ENCODE assay signal across 26 cellular contexts in the genomic region with DNA sequence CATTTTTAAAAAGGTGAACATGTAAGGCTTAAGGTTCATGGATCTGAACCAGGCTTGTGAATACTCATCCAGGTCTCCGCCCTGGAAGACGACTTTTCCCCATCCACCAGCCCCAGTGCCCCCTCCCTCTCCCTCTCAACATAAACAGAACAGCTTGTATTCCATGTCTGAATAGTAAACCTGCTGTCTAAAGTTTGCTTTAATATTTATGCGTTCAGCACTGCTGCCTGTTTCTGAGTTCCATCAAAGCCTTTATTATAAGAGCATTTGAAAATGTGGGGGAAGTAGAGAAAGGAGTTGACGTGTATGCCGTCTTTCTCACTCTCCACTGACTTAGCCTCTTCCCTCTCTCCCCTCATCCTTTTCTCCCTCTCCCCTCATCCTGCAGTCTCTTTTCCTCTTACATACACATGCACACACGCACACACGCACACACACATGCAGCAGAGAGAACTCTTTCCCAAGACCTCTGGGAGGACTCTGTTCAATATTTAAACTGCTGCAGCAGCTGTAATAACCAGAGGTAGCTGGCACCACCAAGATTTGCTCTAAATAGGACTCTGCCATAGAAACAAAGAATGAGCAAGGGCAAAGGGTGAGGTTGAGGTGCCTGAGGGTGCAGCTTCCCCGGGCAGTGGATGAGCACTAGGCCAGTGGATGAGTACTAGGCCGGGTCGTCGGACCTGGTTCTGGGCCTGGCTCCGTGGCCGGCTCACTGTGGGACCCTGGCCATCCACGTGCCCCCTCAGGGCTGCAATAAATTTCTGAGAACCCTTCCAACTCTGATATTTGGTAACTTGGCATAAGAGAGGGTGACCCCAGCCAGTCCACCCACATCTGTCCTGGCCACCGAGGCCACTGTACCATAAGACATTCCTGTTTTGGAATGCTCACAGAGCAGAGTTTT. TPM values are rescaled to one million over a fixed set of nuclear protein-coding genes. Genes with fewer than 3 reads are reported as not detected.
A peak's percentile ranks its signal among the peaks of the same experiment; 100 is the strongest.
DNase-seq lines count a peak whose midpoint lies in the region; ATAC-seq and TF ChIP-seq lines count a peak whose summit lies in the region.
"Had no signal": no experiment of that assay in that cellular context is flagged by ENCODE, and none has a peak within 500 bp of the region (broad histone marks: within the 10 kb centered on the region; RNA-seq: fewer than 3 reads in every experiment).

No MANE protein-coding gene starts in this region.

- TF ChIP-seq POLR2A in esophagus muscularis mucosa (IDR thresholded peaks at IDR 0.05; ENCODE audit: low read depth) (no peak), spleen (IDR thresholded peaks at IDR 0.05) (no peak)

- no peaks in the 10 kb centered on the region for H3K27me3 Mint-ChIP-seq in T-helper 17 cell
- H3K27me3 Mint-ChIP-seq: activated T-helper 17 cell treated with anti-CD3 and anti-CD28 coated beads, Interleukin-2, amount 50 U/mL, for 72 hours; stimulated activated memory B cell treated with anti-CD40 and anti-IgM and Interleukin-4, amounts not matched to agents 10 μg/mL and 1 μg/mL and 100 μg/mL, for 72 hours had no signal

- no peak for DNase-seq in T-helper 17 cell
- DNase-seq in esophagus muscularis mucosa (ENCODE audit: extremely low spot score) = no peak
- peak; percentile 36 for DNase-seq in spleen
- no peak for DNase-seq in 8988T
- no peak for DNase-seq in dedifferentiated amniotic fluid mesenchymal stem cell (ENCODE audit: extremely low spot score)
- DNase-seq in activated effector memory CD4-positive, alpha-beta T cell treated with anti-CD3 and anti-CD28 coated beads, Interleukin-2, amount 50 U/mL, for 16 hours = no peak
- DNase-seq in left lung = no peak
- DNase-seq: activated CD4-positive, CD25-positive, alpha-beta regulatory T cell; central memory CD4-positive, alpha-beta T cell; DMS53; GOT3; NCI-H1092; NCI-H1930; NCI-H524 treated with DMSO at 0.1 percent for 48 hours; occipital lobe; stimulated activated CD4-positive, alpha-beta T cell treated with anti-CD3 and anti-CD28 coated beads, Interleukin-4, amount 100 ng/mL, for 24 hours had no signal

- H3K4me3 ChIP-seq in esophagus muscularis mucosa (no peak overlapping the region), muscle layer of colon (ENCODE audit: low read depth in 1 of 2, low read length in 2 of 2) (peak overlapping the region in 1 of 2 donors; percentile 0), spleen (no peak overlapping the region), left lung (no peak overlapping the region)
- H3K4me3 ChIP-seq: BLaER1 treated with 17β-estradiol and CSF1 and Interleukin-3, amounts not matched to agents 10 nM and 100 nM; dorsolateral prefrontal cortex; Peyer's patch; right atrium auricular region had no signal

- H3K4me1 Mint-ChIP-seq in T-helper 17 cell = peaks cover 5% of the 10 kb centered on the region
- H3K4me1 Mint-ChIP-seq: activated T-helper 17 cell treated with anti-CD3 and anti-CD28 coated beads, Interleukin-2, amount 50 U/mL, for 72 hours had no signal

- intact Hi-C loops in esophagus muscularis mucosa (cut with DNase I) (no loop called here), spleen (cut with DNase I; ENCODE audit: low total_unique reads) (no loop called here), left lung (cut with DNase I) (no loop called here)

- H3K4me3 Mint-ChIP-seq in T-helper 17 cell = no peak overlapping the region
- H3K4me3 Mint-ChIP-seq: activated T-helper 17 cell treated with anti-CD3 and anti-CD28 coated beads, Interleukin-2, amount 50 U/mL, for 72 hours; stimulated activated memory B cell treated with anti-CD40 and anti-IgM and Interleukin-4, amounts not matched to agents 10 μg/mL and 1 μg/mL and 100 μg/mL, for 72 hours had no signal

- H3K27me3 ChIP-seq in esophagus muscularis mucosa = no peaks in the 10 kb centered on the region
- no peaks in the 10 kb centered on the region for H3K27me3 ChIP-seq in muscle layer of colon (ENCODE audit: control insufficient read depth in 1 of 2, insufficient read depth in 2 of 2, low read length in 2 of 2)
- no peaks in the 10 kb centered on the region for H3K27me3 ChIP-seq in spleen (replicated peaks in 1 of 7)
- H3K27me3 ChIP-seq in left lung = no peaks in the 10 kb centered on the region
- H3K27me3 ChIP-seq: BLaER1 treated with 17β-estradiol and CSF1 and Interleukin-3, amounts not matched to agents 10 nM and 100 nM; dorsolateral prefrontal cortex; Peyer's patch; right atrium auricular region had no signal

- TF ChIP-seq EP300 in esophagus muscularis mucosa (IDR thresholded peaks at IDR 0.05) = no peak

- H3K27ac Mint-ChIP-seq in T-helper 17 cell = peak overlapping the region; percentile 57
- H3K27ac Mint-ChIP-seq: activated naive CD4-positive, alpha-beta T cell treated with anti-CD3 and anti-CD28 coated beads, Interleukin-2, amount 50 U/mL, for 72 hours; activated T-helper 17 cell treated with anti-CD3 and anti-CD28 coated beads, Interleukin-2, amount 50 U/mL, for 72 hours; stimulated activated memory B cell treated with anti-CD40 and anti-IgM and Interleukin-4, amounts not matched to agents 10 μg/mL and 1 μg/mL and 100 μg/mL, for 72 hours had no signal

- H3K36me3 ChIP-seq in esophagus muscularis mucosa = peaks cover 10 to 74% (median 54%) of the 10 kb centered on the region in 4 donors
- peaks cover 11% of the 10 kb centered on the region for H3K36me3 ChIP-seq in muscle layer of colon (ENCODE audit: insufficient read depth, low read length)
- H3K36me3 ChIP-seq in spleen = peaks cover 0 to 100% (median 60%) of the 10 kb centered on the region in 6 donors
- H3K36me3 ChIP-seq in left lung = peaks cover 0 to 79% of the 10 kb centered on the region in 2 donors

- no peaks in the 10 kb centered on the region for H3K9me3 ChIP-seq in T-helper 17 cell (ENCODE audit: control insufficient read depth, low read length, poor library complexity, severe bottlenecking)
- H3K9me3 ChIP-seq in esophagus muscularis mucosa = no peaks in the 10 kb centered on the region
- no peaks in the 10 kb centered on the region for H3K9me3 ChIP-seq in muscle layer of colon (ENCODE audit: low read length)
- H3K9me3 ChIP-seq in spleen = no peaks in the 10 kb centered on the region
- H3K9me3 ChIP-seq in left lung = no peaks in the 10 kb centered on the region
- H3K9me3 ChIP-seq: BLaER1 treated with 17β-estradiol and CSF1 and Interleukin-3, amounts not matched to agents 10 nM and 100 nM; Peyer's patch; right atrium auricular region had no signal

- ATAC-seq in T-helper 17 cell = no peak
- no peak for ATAC-seq in left lung
- ATAC-seq: activated naive CD4-positive, alpha-beta T cell treated with anti-CD3 and anti-CD28 coated beads, Interleukin-2, amount 50 U/mL, for 72 hours; activated T-helper 17 cell treated with anti-CD3 and anti-CD28 coated beads, Interleukin-2, amount 50 U/mL, for 72 hours; stimulated activated memory B cell treated with anti-CD40 and anti-IgM and Interleukin-4, amounts not matched to agents 10 μg/mL and 1 μg/mL and 100 μg/mL, for 72 hours had no signal

- H3K4me1 ChIP-seq in esophagus muscularis mucosa (peaks cover 0 to 34% (median 25%) of the 10 kb centered on the region in 4 donors), muscle layer of colon (ENCODE audit: insufficient read depth, low read length) (peaks cover 53% of the 10 kb centered on the region), spleen (no peaks in the 10 kb centered on the region), left lung (no peaks in the 10 kb centered on the region)
- H3K4me1 ChIP-seq: Peyer's patch, right atrium auricular region had no signal

- 75% methylated on average over 14 of the region's 15 CpGs for WGBS in esophagus muscularis mucosa
- 88 to 93% (median 91%) methylated on average over 13 to 15 of the region's 15 CpGs for WGBS in spleen, 5 donors

- peak overlapping the region; percentile 20 for H3K9ac ChIP-seq in muscle layer of colon (ENCODE audit: low read length)
- H3K9ac ChIP-seq: BLaER1 treated with 17β-estradiol and CSF1 and Interleukin-3, amounts not matched to agents 10 nM and 100 nM had no signal

- TF ChIP-seq CTCF in esophagus muscularis mucosa (IDR thresholded peaks at IDR 0.05) = no peak
- no peak for TF ChIP-seq CTCF in spleen (IDR thresholded peaks at IDR 0.05 in 8 of 11, conservative IDR thresholded peaks at IDR 0.05 in 3 of 11)
- no peak for TF ChIP-seq CTCF in left lung (IDR thresholded peaks at IDR 0.05)

- H3K36me3 Mint-ChIP-seq in T-helper 17 cell (ENCODE audit: low read depth) = peaks cover 22% of the 10 kb centered on the region

- peak overlapping the region in 3 of 4 donors; percentile 34 to 51 (median 47) for H3K27ac ChIP-seq in esophagus muscularis mucosa (replicated peaks in 1 of 4)
- peak overlapping the region; percentile 86 for H3K27ac ChIP-seq in muscle layer of colon (ENCODE audit: low read depth, low read length)
- no peak overlapping the region for H3K27ac ChIP-seq in spleen
- no peak overlapping the region for H3K27ac ChIP-seq in left lung
- H3K27ac ChIP-seq: BLaER1 treated with 17β-estradiol and CSF1 and Interleukin-3, amounts not matched to agents 10 nM and 100 nM; Peyer's patch; right atrium auricular region had no signal

RNA-seq across cellular contexts. Expression of a gene that starts 35.4 kb away (rescaled TPM):
- not detected for total RNA-seq in T-helper 17 cell
- total RNA-seq in esophagus muscularis mucosa = 10 to 100 TPM in 2 of 4 donors, 1 to 10 TPM in 2; 7.5 to 11.7 (median 10.1) TPM
- 10 to 100 TPM; 12.9 to 88.7 (median 34.9) TPM for total RNA-seq in spleen
- polyA plus RNA-seq in spleen = 10 to 100 TPM in 1 of 3 donors, 1 to 10 TPM in 2; 1.7 to 13.5 (median 2.9) TPM
- 10 to 100 TPM; 30.1 to 31.9 TPM for total RNA-seq in left lung
- total RNA-seq: activated T-helper 17 cell treated with anti-CD3 and anti-CD28 coated beads, Interleukin-2, amount 50 U/mL, for 72 hours; endothelial cell of umbilical vein had no signal
- polyA plus RNA-seq: aorta had no signal

Comparison
In these comparisons a context has a peak if more than half of its experiments do, and no peak if none do; other contexts are left out.
1. H3K27ac ChIP-seq: peak in esophagus muscularis mucosa (3 of 4) and muscle layer of colon (single experiment); none in spleen (0 of 8) and left lung (0 of 2).
2. RNA of a gene that starts 35.4 kb away (total RNA-seq): 12.9 to 88.7 TPM in spleen, 30.1 to 31.9 TPM in left lung and 7.5 to 11.7 TPM in esophagus muscularis mucosa; not detected in T-helper 17 cell; every median in the first group is over 4 times any median in the second.